In genomic region chr5:55418994-55419991, GRCh38 we compare ENCODE assay signal across 15 cellular contexts.
DNase-seq lines count a peak whose midpoint lies in the region; ATAC-seq and TF ChIP-seq lines count a peak whose summit lies in the region.
"Had no signal": no experiment of that assay in that cellular context is flagged by ENCODE, and none has a peak within 500 bp of the region (broad histone marks: within the 10 kb centered on the region; RNA-seq: fewer than 3 reads in every experiment).

No MANE protein-coding gene starts in this region.

- H3K27ac Mint-ChIP-seq in activated CD8-positive, alpha-beta T cell treated with anti-CD3 and anti-CD28 coated beads, Interleukin-2, amount 10 ng/mL, durations not matched to agents 7 days and 5 days, result peak overlapping the region; percentile 25
- H3K27ac Mint-ChIP-seq in activated CD8-positive, alpha-beta T cell treated with anti-CD3 and anti-CD28 coated beads for 36 hours, result no peak overlapping the region
- H3K27ac Mint-ChIP-seq in T-cell, result peak overlapping the region; percentile 19 to 52
- peak overlapping the region; percentile 15 for H3K27ac Mint-ChIP-seq in stimulated activated naive B cell treated with anti-CD40 and anti-IgM and Interleukin-4, amounts not matched to agents 10 μg/mL and 1 μg/mL and 100 μg/mL, for 72 hours

- no peak for TF ChIP-seq CTCF in activated CD8-positive, alpha-beta T cell treated with anti-CD3 and anti-CD28 coated beads for 36 hours (IDR thresholded peaks at IDR 0.05)
- no peak for TF ChIP-seq CTCF in hepatocyte (IDR thresholded peaks at IDR 0.05; ENCODE audit: poor library complexity)

- peak overlapping the region; percentile 16 for H3K27ac ChIP-seq in hepatocyte
- H3K27ac ChIP-seq: A549, epithelial cell of prostate, parathyroid adenoma had no signal

- no peak overlapping the region for H3K4me2 ChIP-seq in hepatocyte
- H3K4me2 ChIP-seq: A549 had no signal

- H3K4me1 Mint-ChIP-seq in activated CD8-positive, alpha-beta T cell treated with anti-CD3 and anti-CD28 coated beads, Interleukin-2, amount 10 ng/mL, durations not matched to agents 7 days and 5 days (ENCODE audit: low read depth), result peaks cover 25% of the 10 kb centered on the region
- H3K4me1 Mint-ChIP-seq in activated CD8-positive, alpha-beta T cell treated with anti-CD3 and anti-CD28 coated beads for 36 hours (ENCODE audit: low read depth), result peaks cover 29% of the 10 kb centered on the region
- peaks cover 0 to 29% (median 18%) of the 10 kb centered on the region in 3 donors for H3K4me1 Mint-ChIP-seq in T-cell
- peaks cover 3 to 12% of the 10 kb centered on the region in 2 donors for H3K4me1 Mint-ChIP-seq in stimulated activated naive B cell treated with anti-CD40 and anti-IgM and Interleukin-4, amounts not matched to agents 10 μg/mL and 1 μg/mL and 100 μg/mL, for 72 hours

- POLR2A ChIA-PET in activated CD8-positive, alpha-beta T cell treated with anti-CD3 and anti-CD28 coated beads, Interleukin-2, amount 10 ng/mL, durations not matched to agents 7 days and 5 days (lab: Charles Lee), result no interaction called here
- POLR2A ChIA-PET in activated CD8-positive, alpha-beta T cell treated with anti-CD3 and anti-CD28 coated beads for 36 hours (lab: Charles Lee), result no interaction called here
- POLR2A ChIA-PET in T-cell (lab: Charles Lee), result interaction anchor here in 1 of 2 donors (0.5 kb wide), 1 partner anchor 1907 kb away, joined by 3 read pairs; no protein-coding TSS in a partner anchor

- no peaks in the 10 kb centered on the region for H3K9me2 ChIP-seq in hepatocyte (replicated peaks; ENCODE audit: insufficient read depth)

- H4K20me1 ChIP-seq in hepatocyte (ENCODE audit: insufficient read depth, poor library complexity, severe bottlenecking), result no peaks in the 10 kb centered on the region

- H2AFZ ChIP-seq in hepatocyte, result no peak overlapping the region
- H2AFZ ChIP-seq: parathyroid adenoma had no signal

- no peak for DNase-seq in activated CD8-positive, alpha-beta T cell treated with anti-CD3 and anti-CD28 coated beads, Interleukin-2, amount 10 ng/mL, durations not matched to agents 7 days and 5 days
- no peak for DNase-seq in activated CD8-positive, alpha-beta T cell treated with anti-CD3 and anti-CD28 coated beads for 36 hours
- DNase-seq in T-cell (no peak), hepatocyte (ENCODE audit: low spot score) (no peak), NCI-H510A treated with DMSO at 0.1 percent for 48 hours (lab: John Stamatoyannopoulos, UW) (no peak), foreskin melanocyte (no peak), NCI-H774 (lab: John Stamatoyannopoulos, UW) (no peak)
- DNase-seq in stimulated activated naive B cell treated with anti-CD40 and anti-IgM and Interleukin-4, amounts not matched to agents 10 μg/mL and 1 μg/mL and 100 μg/mL, for 72 hours, result no peak
- DNase-seq: amniotic stem cell, NCI-H1048, SW 1271 had no signal

- H3K79me2 ChIP-seq in hepatocyte, result no peaks in the 10 kb centered on the region
- H3K79me2 ChIP-seq: parathyroid adenoma had no signal

- no peak for ATAC-seq in activated CD8-positive, alpha-beta T cell treated with anti-CD3 and anti-CD28 coated beads, Interleukin-2, amount 10 ng/mL, durations not matched to agents 7 days and 5 days
- no peak for ATAC-seq in activated CD8-positive, alpha-beta T cell treated with anti-CD3 and anti-CD28 coated beads for 36 hours
- no peak for ATAC-seq in T-cell (replicated peaks in 1 of 4)
- ATAC-seq in stimulated activated naive B cell treated with anti-CD40 and anti-IgM and Interleukin-4, amounts not matched to agents 10 μg/mL and 1 μg/mL and 100 μg/mL, for 72 hours (replicated peaks), result no peak
- ATAC-seq: HCT116 had no signal

- peaks cover 6% of the 10 kb centered on the region for H3K9me3 Mint-ChIP-seq in activated CD8-positive, alpha-beta T cell treated with anti-CD3 and anti-CD28 coated beads, Interleukin-2, amount 10 ng/mL, durations not matched to agents 7 days and 5 days (ENCODE audit: insufficient read depth)
- H3K9me3 Mint-ChIP-seq in activated CD8-positive, alpha-beta T cell treated with anti-CD3 and anti-CD28 coated beads for 36 hours, result no peaks in the 10 kb centered on the region
- no peaks in the 10 kb centered on the region for H3K9me3 Mint-ChIP-seq in T-cell
- H3K9me3 Mint-ChIP-seq in stimulated activated naive B cell treated with anti-CD40 and anti-IgM and Interleukin-4, amounts not matched to agents 10 μg/mL and 1 μg/mL and 100 μg/mL, for 72 hours, result no peaks in the 10 kb centered on the region

- H3K27me3 Mint-ChIP-seq in activated CD8-positive, alpha-beta T cell treated with anti-CD3 and anti-CD28 coated beads, Interleukin-2, amount 10 ng/mL, durations not matched to agents 7 days and 5 days (ENCODE audit: low read depth), result no peaks in the 10 kb centered on the region
- H3K27me3 Mint-ChIP-seq in activated CD8-positive, alpha-beta T cell treated with anti-CD3 and anti-CD28 coated beads for 36 hours, result no peaks in the 10 kb centered on the region
- H3K27me3 Mint-ChIP-seq in T-cell, result no peaks in the 10 kb centered on the region
- H3K27me3 Mint-ChIP-seq in stimulated activated naive B cell treated with anti-CD40 and anti-IgM and Interleukin-4, amounts not matched to agents 10 μg/mL and 1 μg/mL and 100 μg/mL, for 72 hours, result no peaks in the 10 kb centered on the region

- intact Hi-C loops in activated CD8-positive, alpha-beta T cell treated with anti-CD3 and anti-CD28 coated beads for 36 hours (cut with micrococcal nuclease), result no loop called here

- no peak overlapping the region for H3K4me3 ChIP-seq in hepatocyte
- H3K4me3 ChIP-seq: A549 had no signal

- no peaks in the 10 kb centered on the region for H3K9me3 ChIP-seq in hepatocyte (ENCODE audit: low read depth)
- H3K9me3 ChIP-seq: A549 had no signal

- CTCF ChIA-PET in activated CD8-positive, alpha-beta T cell treated with anti-CD3 and anti-CD28 coated beads, Interleukin-2, amount 10 ng/mL, durations not matched to agents 7 days and 5 days (lab: Charles Lee), result interaction anchor here (2.8 kb wide), 1 partner anchor 273 kb away, joined by 13 read pairs; no protein-coding TSS in a partner anchor
- CTCF ChIA-PET in activated CD8-positive, alpha-beta T cell treated with anti-CD3 and anti-CD28 coated beads for 36 hours (lab: Charles Lee), result interaction anchor here (1.7 to 2.3 kb wide), 2 partner anchors 14 to 272 kb away, joined by 4 to 6 read pairs; no protein-coding TSS in a partner anchor
- CTCF ChIA-PET in T-cell (lab: Charles Lee), result interaction anchor here in 1 of 2 donors (0.6 kb wide), 1 partner anchor 373 kb away, joined by 3 read pairs; no protein-coding TSS in a partner anchor

- no peaks in the 10 kb centered on the region for H3K36me3 ChIP-seq in hepatocyte (replicated peaks; ENCODE audit: insufficient read depth, low read depth)

- peaks cover 16% of the 10 kb centered on the region for H3K4me1 ChIP-seq in hepatocyte (ENCODE audit: insufficient read depth)
- H3K4me1 ChIP-seq: parathyroid adenoma had no signal

- H3K36me3 Mint-ChIP-seq in activated CD8-positive, alpha-beta T cell treated with anti-CD3 and anti-CD28 coated beads, Interleukin-2, amount 10 ng/mL, durations not matched to agents 7 days and 5 days (ENCODE audit: low read depth), result peaks cover 56% of the 10 kb centered on the region
- peaks cover 47% of the 10 kb centered on the region for H3K36me3 Mint-ChIP-seq in activated CD8-positive, alpha-beta T cell treated with anti-CD3 and anti-CD28 coated beads for 36 hours (ENCODE audit: low read depth)
- H3K36me3 Mint-ChIP-seq in T-cell, result peaks cover 54% of the 10 kb centered on the region
- H3K36me3 Mint-ChIP-seq in stimulated activated naive B cell treated with anti-CD40 and anti-IgM and Interleukin-4, amounts not matched to agents 10 μg/mL and 1 μg/mL and 100 μg/mL, for 72 hours, result peaks cover 40 to 57% of the 10 kb centered on the region in 2 donors

- no peaks in the 10 kb centered on the region for H3K27me3 ChIP-seq in hepatocyte

- H3K4me3 Mint-ChIP-seq in activated CD8-positive, alpha-beta T cell treated with anti-CD3 and anti-CD28 coated beads, Interleukin-2, amount 10 ng/mL, durations not matched to agents 7 days and 5 days, result no peak overlapping the region
- no peak overlapping the region for H3K4me3 Mint-ChIP-seq in activated CD8-positive, alpha-beta T cell treated with anti-CD3 and anti-CD28 coated beads for 36 hours
- no peak overlapping the region for H3K4me3 Mint-ChIP-seq in T-cell
- no peak overlapping the region for H3K4me3 Mint-ChIP-seq in stimulated activated naive B cell treated with anti-CD40 and anti-IgM and Interleukin-4, amounts not matched to agents 10 μg/mL and 1 μg/mL and 100 μg/mL, for 72 hours
